In the genomic region with DNA sequence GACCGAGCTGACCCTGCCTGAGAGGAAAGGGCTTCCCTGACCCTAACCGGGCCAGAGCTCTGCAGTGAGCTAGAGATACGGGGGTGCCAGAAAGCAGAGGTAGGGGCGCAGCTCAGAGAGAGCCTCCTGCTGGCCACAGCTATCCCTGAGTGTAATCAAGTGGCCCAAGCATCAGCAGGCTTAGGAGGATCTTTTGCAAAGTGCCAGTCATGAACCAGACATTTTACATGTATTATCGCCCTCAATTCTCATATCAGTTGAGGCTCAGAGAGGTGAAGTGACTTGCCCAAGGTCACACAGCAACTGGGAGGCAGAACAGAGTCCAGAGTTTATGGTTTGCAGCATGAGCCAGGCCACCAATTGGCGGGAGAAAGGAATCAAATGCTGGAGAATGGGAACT, we compare ENCODE assay signal across 1 cellular context.
TF ChIP-seq lines count a peak whose summit lies in the region.

No MANE protein-coding gene starts in this region.

TF ChIP-seq in IMR-90, 13 proteins besides CTCF, POLR2A, EP300 and RAD21:
- TF ChIP-seq CHD1 (IDR thresholded peaks at IDR 0.05; ENCODE audit: low read depth, low read length) (no peak), MAZ (IDR thresholded peaks at IDR 0.05; ENCODE audit: borderline replicate concordance, low read depth, low read length) (no peak), FOS (IDR thresholded peaks at IDR 0.05; ENCODE audit: low read depth, low read length) (no peak), SMC3 (IDR thresholded peaks at IDR 0.05; ENCODE audit: low read depth, low read length) (no peak), MAFK (IDR thresholded peaks at IDR 0.05; ENCODE audit: low read depth, low read length) (no peak), RFX5 (IDR thresholded peaks at IDR 0.05; ENCODE audit: low read depth, low read length) (no peak)
- TF ChIP-seq, protein P1, sequence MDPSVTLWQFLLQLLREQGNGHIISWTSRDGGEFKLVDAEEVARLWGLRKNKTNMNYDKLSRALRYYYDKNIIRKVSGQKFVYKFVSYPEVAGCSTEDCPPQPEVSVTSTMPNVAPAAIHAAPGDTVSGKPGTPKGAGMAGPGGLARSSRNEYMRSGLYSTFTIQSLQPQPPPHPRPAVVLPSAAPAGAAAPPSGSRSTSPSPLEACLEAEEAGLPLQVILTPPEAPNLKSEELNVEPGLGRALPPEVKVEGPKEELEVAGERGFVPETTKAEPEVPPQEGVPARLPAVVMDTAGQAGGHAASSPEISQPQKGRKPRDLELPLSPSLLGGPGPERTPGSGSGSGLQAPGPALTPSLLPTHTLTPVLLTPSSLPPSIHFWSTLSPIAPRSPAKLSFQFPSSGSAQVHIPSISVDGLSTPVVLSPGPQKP (IDR thresholded peaks at IDR 0.05; ENCODE audit: borderline replicate concordance, low read depth, low read length): no peak
